1 cellular context compared by ENCODE assay signal in the genomic region with DNA sequence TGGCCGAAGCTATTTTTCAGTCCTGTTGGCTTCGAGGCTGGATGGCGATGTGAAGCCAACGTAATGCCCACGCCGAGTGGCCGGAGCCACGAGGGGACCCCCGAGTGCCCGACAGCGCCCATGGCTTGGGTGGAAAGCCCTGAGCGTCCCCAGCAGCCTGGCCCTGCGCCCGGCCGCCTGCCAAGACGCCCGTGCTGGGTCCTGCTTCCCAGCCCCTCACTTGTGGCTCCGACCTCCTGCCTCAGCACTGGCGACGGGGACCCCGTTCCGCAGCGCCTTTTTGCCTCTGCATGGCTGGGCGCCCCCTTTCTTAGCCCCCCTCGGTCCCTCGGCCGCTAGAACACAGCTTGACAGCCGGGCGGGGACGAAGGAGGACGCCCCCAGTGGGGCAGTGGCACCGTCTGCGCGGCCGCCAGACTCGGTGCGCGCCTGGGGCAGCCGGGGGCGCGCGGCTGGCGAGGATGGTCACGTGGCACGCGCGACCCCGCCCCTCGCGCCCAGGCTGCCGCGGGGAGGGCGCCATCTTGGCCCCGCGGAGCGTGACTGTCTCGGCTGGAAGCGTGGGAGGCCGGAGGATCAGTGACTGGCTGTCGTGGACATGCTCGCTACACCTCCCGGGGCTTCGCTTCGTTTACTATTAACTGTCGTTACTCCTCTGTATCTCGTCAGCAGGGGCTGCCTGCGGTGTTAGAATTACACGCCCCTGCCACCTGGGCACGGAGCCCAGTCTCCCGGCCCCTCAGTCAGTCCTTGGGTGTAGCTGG.
TF ChIP-seq lines count a peak whose summit lies in the region.

No MANE protein-coding gene starts in this region.

TF ChIP-seq in K562, 482 proteins besides CTCF, POLR2A, EP300 and RAD21 (continues in another document):
- 0 out of 2 replicates have a peak, but pooled peaks have one; percentile 11 for TF ChIP-seq ZBTB9 (CRISPR knock-in tag; IDR thresholded peaks at IDR 0.05)
- TF ChIP-seq CREB3L1 (IDR thresholded peaks at IDR 0.05; ENCODE audit: borderline replicate concordance, low read depth): peak; percentile 86
- peak; percentile 73 for TF ChIP-seq PHF8 (IDR thresholded peaks at IDR 0.05; ENCODE audit: borderline replicate concordance, low read length)
- TF ChIP-seq CHD7 (IDR thresholded peaks at IDR 0.05; ENCODE audit: low read depth, low read length): no peak
- TF ChIP-seq MTF1 (CRISPR knock-in tag; IDR thresholded peaks at IDR 0.05; ENCODE audit: borderline replicate concordance): no peak
- peak; percentile 60; the same call in 1 of the 2 replicates for TF ChIP-seq SAFB (IDR thresholded peaks at IDR 0.05; ENCODE audit: borderline replicate concordance, low read depth, low read length)
- 0 out of 2 replicates have a peak, but pooled peaks have one; percentile 29 for TF ChIP-seq GABPA (tag; conservative IDR thresholded peaks at IDR 0.05; ENCODE audit: low read depth)
- TF ChIP-seq, protein P1, sequence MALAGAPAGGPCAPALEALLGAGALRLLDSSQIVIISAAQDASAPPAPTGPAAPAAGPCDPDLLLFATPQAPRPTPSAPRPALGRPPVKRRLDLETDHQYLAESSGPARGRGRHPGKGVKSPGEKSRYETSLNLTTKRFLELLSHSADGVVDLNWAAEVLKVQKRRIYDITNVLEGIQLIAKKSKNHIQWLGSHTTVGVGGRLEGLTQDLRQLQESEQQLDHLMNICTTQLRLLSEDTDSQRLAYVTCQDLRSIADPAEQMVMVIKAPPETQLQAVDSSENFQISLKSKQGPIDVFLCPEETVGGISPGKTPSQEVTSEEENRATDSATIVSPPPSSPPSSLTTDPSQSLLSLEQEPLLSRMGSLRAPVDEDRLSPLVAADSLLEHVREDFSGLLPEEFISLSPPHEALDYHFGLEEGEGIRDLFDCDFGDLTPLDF (CRISPR knock-in tag; IDR thresholded peaks at IDR 0.05): 0 out of 2 replicates have a peak, but pooled peaks have one; percentile 35
- TF ChIP-seq, protein P2, sequence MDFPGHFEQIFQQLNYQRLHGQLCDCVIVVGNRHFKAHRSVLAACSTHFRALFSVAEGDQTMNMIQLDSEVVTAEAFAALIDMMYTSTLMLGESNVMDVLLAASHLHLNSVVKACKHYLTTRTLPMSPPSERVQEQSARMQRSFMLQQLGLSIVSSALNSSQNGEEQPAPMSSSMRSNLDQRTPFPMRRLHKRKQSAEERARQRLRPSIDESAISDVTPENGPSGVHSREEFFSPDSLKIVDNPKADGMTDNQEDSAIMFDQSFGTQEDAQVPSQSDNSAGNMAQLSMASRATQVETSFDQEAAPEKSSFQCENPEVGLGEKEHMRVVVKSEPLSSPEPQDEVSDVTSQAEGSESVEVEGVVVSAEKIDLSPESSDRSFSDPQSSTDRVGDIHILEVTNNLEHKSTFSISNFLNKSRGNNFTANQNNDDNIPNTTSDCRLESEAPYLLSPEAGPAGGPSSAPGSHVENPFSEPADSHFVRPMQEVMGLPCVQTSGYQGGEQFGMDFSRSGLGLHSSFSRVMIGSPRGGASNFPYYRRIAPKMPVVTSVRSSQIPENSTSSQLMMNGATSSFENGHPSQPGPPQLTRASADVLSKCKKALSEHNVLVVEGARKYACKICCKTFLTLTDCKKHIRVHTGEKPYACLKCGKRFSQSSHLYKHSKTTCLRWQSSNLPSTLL (IDR thresholded peaks at IDR 0.05): no peak
- 0 out of 2 replicates have a peak, but pooled peaks have one; percentile 62 for TF ChIP-seq ZNF584 (CRISPR knock-in tag; IDR thresholded peaks at IDR 0.05; ENCODE audit: low read depth)
- TF ChIP-seq, protein P3, sequence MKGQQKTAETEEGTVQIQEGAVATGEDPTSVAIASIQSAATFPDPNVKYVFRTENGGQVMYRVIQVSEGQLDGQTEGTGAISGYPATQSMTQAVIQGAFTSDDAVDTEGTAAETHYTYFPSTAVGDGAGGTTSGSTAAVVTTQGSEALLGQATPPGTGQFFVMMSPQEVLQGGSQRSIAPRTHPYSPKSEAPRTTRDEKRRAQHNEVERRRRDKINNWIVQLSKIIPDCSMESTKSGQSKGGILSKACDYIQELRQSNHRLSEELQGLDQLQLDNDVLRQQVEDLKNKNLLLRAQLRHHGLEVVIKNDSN (CRISPR knock-in tag; IDR thresholded peaks at IDR 0.05): peak; percentile 86
- peak; percentile 59; the same call in 1 of the 2 replicates for TF ChIP-seq KLF1 (tag; IDR thresholded peaks at IDR 0.05)
- TF ChIP-seq NBN (IDR thresholded peaks at IDR 0.05; ENCODE audit: low read depth): no peak; the same call in 1 of the 2 replicates
- TF ChIP-seq TBL1XR1 (IDR thresholded peaks at IDR 0.05; ENCODE audit: low read length in 2 of 2): no peak
- TF ChIP-seq, protein P4, sequence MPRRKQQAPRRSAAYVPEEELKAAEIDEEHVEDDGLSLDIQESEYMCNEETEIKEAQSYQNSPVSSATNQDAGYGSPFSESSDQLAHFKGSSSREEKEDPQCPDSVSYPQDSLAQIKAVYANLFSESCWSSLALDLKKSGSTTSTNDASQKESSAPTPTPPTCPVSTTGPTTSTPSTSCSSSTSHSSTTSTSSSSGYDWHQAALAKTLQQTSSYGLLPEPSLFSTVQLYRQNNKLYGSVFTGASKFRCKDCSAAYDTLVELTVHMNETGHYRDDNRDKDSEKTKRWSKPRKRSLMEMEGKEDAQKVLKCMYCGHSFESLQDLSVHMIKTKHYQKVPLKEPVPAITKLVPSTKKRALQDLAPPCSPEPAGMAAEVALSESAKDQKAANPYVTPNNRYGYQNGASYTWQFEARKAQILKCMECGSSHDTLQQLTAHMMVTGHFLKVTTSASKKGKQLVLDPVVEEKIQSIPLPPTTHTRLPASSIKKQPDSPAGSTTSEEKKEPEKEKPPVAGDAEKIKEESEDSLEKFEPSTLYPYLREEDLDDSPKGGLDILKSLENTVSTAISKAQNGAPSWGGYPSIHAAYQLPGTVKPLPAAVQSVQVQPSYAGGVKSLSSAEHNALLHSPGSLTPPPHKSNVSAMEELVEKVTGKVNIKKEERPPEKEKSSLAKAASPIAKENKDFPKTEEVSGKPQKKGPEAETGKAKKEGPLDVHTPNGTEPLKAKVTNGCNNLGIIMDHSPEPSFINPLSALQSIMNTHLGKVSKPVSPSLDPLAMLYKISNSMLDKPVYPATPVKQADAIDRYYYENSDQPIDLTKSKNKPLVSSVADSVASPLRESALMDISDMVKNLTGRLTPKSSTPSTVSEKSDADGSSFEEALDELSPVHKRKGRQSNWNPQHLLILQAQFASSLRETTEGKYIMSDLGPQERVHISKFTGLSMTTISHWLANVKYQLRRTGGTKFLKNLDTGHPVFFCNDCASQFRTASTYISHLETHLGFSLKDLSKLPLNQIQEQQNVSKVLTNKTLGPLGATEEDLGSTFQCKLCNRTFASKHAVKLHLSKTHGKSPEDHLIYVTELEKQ (CRISPR knock-in tag; IDR thresholded peaks at IDR 0.05): no peak
- peak; percentile 85 for TF ChIP-seq CXXC5 (CRISPR knock-in tag; IDR thresholded peaks at IDR 0.05)
- TF ChIP-seq ZNF644 (tag; IDR thresholded peaks at IDR 0.05; ENCODE audit: low read depth): 0 out of 2 replicates have a peak, but pooled peaks have one; percentile 71
- peak; percentile 47 for TF ChIP-seq FUS (optimal IDR thresholded peaks at IDR 0.05; ENCODE audit: low read depth, low read length)
- no peak for TF ChIP-seq GATAD2A (IDR thresholded peaks at IDR 0.05)
- peak; percentile 70; the same call in 1 of the 2 replicates for TF ChIP-seq RAD51 (IDR thresholded peaks at IDR 0.05; ENCODE audit: borderline replicate concordance, low read depth)
- TF ChIP-seq PHF20 (IDR thresholded peaks at IDR 0.05; ENCODE audit: partially characterized antibody): peak; percentile 50
- TF ChIP-seq NCOR1 (IDR thresholded peaks at IDR 0.05): peak; percentile 23; the same call in 1 of the 2 replicates
- no peak for TF ChIP-seq ZSCAN32 (CRISPR knock-in tag; IDR thresholded peaks at IDR 0.05)
- TF ChIP-seq POLR2G (IDR thresholded peaks at IDR 0.05; ENCODE audit: low read depth, low read length): peak; percentile 92
- TF ChIP-seq ZNF431 (CRISPR knock-in tag; IDR thresholded peaks at IDR 0.05): peak; percentile 78
- TF ChIP-seq ZNF511 (CRISPR knock-in tag; IDR thresholded peaks at IDR 0.05): peak; percentile 47; the same call in 1 of the 2 replicates
